In the genomic region with DNA sequence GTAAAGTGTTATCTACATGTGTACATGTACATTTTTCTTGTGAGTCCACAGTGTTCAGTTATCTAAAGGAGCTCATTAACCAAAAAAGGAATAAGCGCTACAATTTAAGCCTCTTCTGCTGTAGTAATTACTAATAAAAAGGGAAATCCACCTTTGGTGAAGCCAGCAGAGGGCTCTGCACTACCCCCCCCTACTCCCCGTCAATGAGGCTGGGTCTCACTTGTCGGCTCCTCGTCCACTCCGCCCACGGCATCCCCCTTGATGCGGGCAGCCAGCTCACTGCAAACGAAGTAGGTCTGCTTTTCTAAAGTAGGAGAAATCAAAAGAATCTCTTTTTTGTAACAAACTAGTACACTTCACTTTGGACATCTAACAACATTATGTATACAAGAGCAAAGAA, we compare ENCODE assay signal across 23 cellular contexts. TPM values are rescaled to one million over a fixed set of nuclear protein-coding genes. Genes with fewer than 3 reads are reported as not detected.
DNase-seq lines count a peak whose midpoint lies in the region; ATAC-seq and TF ChIP-seq lines count a peak whose summit lies in the region.
"Had no signal": no experiment of that assay in that cellular context is flagged by ENCODE, and none has a peak within 500 bp of the region (broad histone marks: within the 10 kb centered on the region; RNA-seq: fewer than 3 reads in every experiment).

No MANE protein-coding gene starts in this region.

- no peak overlapping the region for H3K27ac ChIP-seq in CD4-positive, alpha-beta T cell (ENCODE audit: low read depth, low read length)
- H3K27ac ChIP-seq in OCI-LY3 (ENCODE audit: low read length): no peak overlapping the region
- H3K27ac ChIP-seq: 22Rv1, body of pancreas, colonic mucosa, hepatocyte had no signal

- no peaks in the 10 kb centered on the region for H3K4me1 ChIP-seq in OCI-LY3 (ENCODE audit: low read length)
- H3K4me1 ChIP-seq: body of pancreas, colonic mucosa had no signal

- H4K20me1 ChIP-seq in OCI-LY3 (ENCODE audit: insufficient read depth, low read length): no peaks in the 10 kb centered on the region

- intact Hi-C loops in CD4-positive, alpha-beta T cell (cut with DNase I, micrococcal nuclease): loop anchor here in 1 of 2 experiments (10.0 kb wide), 2 partner anchors 118 to 562 kb away; a partner anchor contains a TSS

- H2AFZ ChIP-seq in OCI-LY3 (ENCODE audit: low read depth, low read length): no peak overlapping the region
- H2AFZ ChIP-seq: hepatocyte had no signal

- no peaks in the 10 kb centered on the region for H3K27me3 ChIP-seq in CD4-positive, alpha-beta T cell (ENCODE audit: control insufficient read depth, insufficient read depth, low read length)
- H3K27me3 ChIP-seq in OCI-LY3 (ENCODE audit: low read depth, low read length): no peaks in the 10 kb centered on the region
- H3K27me3 ChIP-seq: body of pancreas, colonic mucosa, hepatocyte had no signal

- TF ChIP-seq CTCF in CD4-positive, alpha-beta T cell (IDR thresholded peaks at IDR 0.05): no peak
- 0 out of 2 replicates have a peak, but pooled peaks have one; percentile 13 for TF ChIP-seq CTCF in OCI-LY3 (IDR thresholded peaks at IDR 0.05; ENCODE audit: low read depth, low read length)
- TF ChIP-seq CTCF in glutamatergic neuron (IDR thresholded peaks at IDR 0.05; ENCODE audit: partially characterized antibody, unreplicated experiment): no peak

- POLR2A ChIA-PET in CD4-positive, alpha-beta T cell (lab: Charles Lee): no interaction called here

- no peaks in the 10 kb centered on the region for H3K9me3 Mint-ChIP-seq in CD4-positive, alpha-beta T cell
- H3K9me3 Mint-ChIP-seq in glutamatergic neuron (ENCODE audit: unreplicated experiment): peaks cover 3% of the 10 kb centered on the region
- no peaks in the 10 kb centered on the region for H3K9me3 Mint-ChIP-seq in activated T-helper 17 cell treated with anti-CD3 and anti-CD28 coated beads, Interleukin-2, amount 50 U/mL, for 72 hours
- H3K9me3 Mint-ChIP-seq: T-helper 1 cell treated with Interleukin-12 subunit alpha and Interleukin-12 subunit beta and Interleukin-4 antibody, amounts not matched to agents 30 μg/mL and 1 μg/mL, for 36 hours had no signal

- H3K4me1 Mint-ChIP-seq in CD4-positive, alpha-beta T cell (ENCODE audit: low read depth): peaks cover 5% of the 10 kb centered on the region
- peaks cover 3% of the 10 kb centered on the region for H3K4me1 Mint-ChIP-seq in glutamatergic neuron (ENCODE audit: low read depth, unreplicated experiment)
- peaks cover 4% of the 10 kb centered on the region for H3K4me1 Mint-ChIP-seq in activated T-helper 17 cell treated with anti-CD3 and anti-CD28 coated beads, Interleukin-2, amount 50 U/mL, for 72 hours

- peak overlapping the region; percentile 44 for H3K4me2 ChIP-seq in OCI-LY3 (ENCODE audit: low read length)
- H3K4me2 ChIP-seq: hepatocyte had no signal

- peak overlapping the region; percentile 54 for H3K4me3 Mint-ChIP-seq in CD4-positive, alpha-beta T cell
- H3K4me3 Mint-ChIP-seq in glutamatergic neuron (ENCODE audit: unreplicated experiment): no peak overlapping the region
- no peak overlapping the region for H3K4me3 Mint-ChIP-seq in activated T-helper 17 cell treated with anti-CD3 and anti-CD28 coated beads, Interleukin-2, amount 50 U/mL, for 72 hours
- H3K4me3 Mint-ChIP-seq: B cell; T-helper 1 cell treated with Interleukin-12 subunit alpha and Interleukin-12 subunit beta and Interleukin-4 antibody, amounts not matched to agents 30 μg/mL and 1 μg/mL, for 36 hours had no signal

- H3K4me3 ChIP-seq in OCI-LY3 (ENCODE audit: low read length): no peak overlapping the region
- H3K4me3 ChIP-seq: body of pancreas, colonic mucosa, hepatocyte had no signal

- CTCF ChIA-PET in CD4-positive, alpha-beta T cell (lab: Charles Lee): no interaction called here

- H3K27ac Mint-ChIP-seq in CD4-positive, alpha-beta T cell: no peak overlapping the region
- H3K27ac Mint-ChIP-seq in glutamatergic neuron (ENCODE audit: unreplicated experiment): no peak overlapping the region
- H3K27ac Mint-ChIP-seq in activated T-helper 17 cell treated with anti-CD3 and anti-CD28 coated beads, Interleukin-2, amount 50 U/mL, for 72 hours: no peak overlapping the region
- H3K27ac Mint-ChIP-seq: B cell; naive thymus-derived CD4-positive, alpha-beta T cell; T-helper 1 cell treated with Interleukin-12 subunit alpha and Interleukin-12 subunit beta and Interleukin-4 antibody, amounts not matched to agents 30 μg/mL and 1 μg/mL, for 36 hours had no signal

- H3K79me2 ChIP-seq in OCI-LY3 (ENCODE audit: low read length): no peaks in the 10 kb centered on the region
- H3K79me2 ChIP-seq: hepatocyte had no signal

- no peak for ATAC-seq in CD4-positive, alpha-beta T cell (ENCODE audit: poor library complexity)
- ATAC-seq in GM18858 (IDR thresholded peaks at IDR 0.05; ENCODE audit: unreplicated experiment): no peak
- no peak for ATAC-seq in activated T-helper 17 cell treated with anti-CD3 and anti-CD28 coated beads, Interleukin-2, amount 50 U/mL, for 72 hours (replicated peaks)
- ATAC-seq: body of pancreas; naive thymus-derived CD4-positive, alpha-beta T cell had no signal

- H3K9ac ChIP-seq in OCI-LY3 (ENCODE audit: low read length): no peak overlapping the region

- no peaks in the 10 kb centered on the region for H3K9me3 ChIP-seq in CD4-positive, alpha-beta T cell (ENCODE audit: control insufficient read depth, low read length)
- H3K9me3 ChIP-seq in OCI-LY3 (ENCODE audit: insufficient read depth, low read length): no peaks in the 10 kb centered on the region
- H3K9me3 ChIP-seq: body of pancreas, Caco-2, colonic mucosa had no signal

- DNase-seq in DMS 273 (lab: John Stamatoyannopoulos, UW; ENCODE audit: unreplicated experiment) (peak; percentile 0), DMS 273 treated with DMSO at 0.1 percent for 48 hours (lab: John Stamatoyannopoulos, UW) (no peak), glutamatergic neuron (peak; percentile 65), NCI-H187 (lab: John Stamatoyannopoulos, UW) (no peak)
- DNase-seq in CD4-positive, alpha-beta T cell: no peak
- DNase-seq: activated CD4-positive, alpha-beta T cell treated with anti-CD3 and anti-CD28 coated beads, Interleukin-2, amount 50 U/mL, for 4 hours; body of pancreas; Caco-2; colonic mucosa; kidney; mesenchymal stem cell; naive thymus-derived CD4-positive, alpha-beta T cell; NCI-H524 treated with DMSO at 0.1 percent for 48 hours; SHP77; small intestine; substantia nigra had no signal

- no peaks in the 10 kb centered on the region for H3K27me3 Mint-ChIP-seq in CD4-positive, alpha-beta T cell
- peaks cover 1% of the 10 kb centered on the region for H3K27me3 Mint-ChIP-seq in glutamatergic neuron (ENCODE audit: unreplicated experiment)
- H3K27me3 Mint-ChIP-seq in activated T-helper 17 cell treated with anti-CD3 and anti-CD28 coated beads, Interleukin-2, amount 50 U/mL, for 72 hours: no peaks in the 10 kb centered on the region
- H3K27me3 Mint-ChIP-seq: B cell had no signal

- H3K36me3 ChIP-seq in OCI-LY3 (replicated peaks; ENCODE audit: low read depth, low read length): no peaks in the 10 kb centered on the region
- H3K36me3 ChIP-seq: colonic mucosa had no signal

- H3K36me3 Mint-ChIP-seq in CD4-positive, alpha-beta T cell (ENCODE audit: low read depth): no peaks in the 10 kb centered on the region
- no peaks in the 10 kb centered on the region for H3K36me3 Mint-ChIP-seq in glutamatergic neuron (ENCODE audit: unreplicated experiment)
- H3K36me3 Mint-ChIP-seq in activated T-helper 17 cell treated with anti-CD3 and anti-CD28 coated beads, Interleukin-2, amount 50 U/mL, for 72 hours (ENCODE audit: low read depth): peaks cover 6% of the 10 kb centered on the region
- H3K36me3 Mint-ChIP-seq: naive thymus-derived CD4-positive, alpha-beta T cell had no signal

RNA-seq across cellular contexts. Expression of a gene that starts 4.7 kb away (rescaled TPM):
- 10 to 100 TPM; 44.8 to 50.9 TPM for total RNA-seq in CD4-positive, alpha-beta T cell
- total RNA-seq in glutamatergic neuron (ENCODE audit: unreplicated experiment): 58.5 TPM
- 10 to 100 TPM; 38.4 to 40.7 TPM for total RNA-seq in activated T-helper 17 cell treated with anti-CD3 and anti-CD28 coated beads, Interleukin-2, amount 50 U/mL, for 72 hours

Comparison
In these comparisons a context has a peak if more than half of its experiments do, and no peak if none do; other contexts are left out.
1. DNase-seq: peak in DMS 273 (single experiment) and glutamatergic neuron (single experiment); none in DMS 273 treated with DMSO at 0.1 percent for 48 hours (single experiment), CD4-positive, alpha-beta T cell (0 of 10) and NCI-H187 (0 of 2).